9 cellular contexts compared by ENCODE assay signal in genomic region chr18:63936156-63936931, GRCh38. TPM values are rescaled to one million over a fixed set of nuclear protein-coding genes. Genes with fewer than 3 reads are reported as not detected.
DNase-seq lines count a peak whose midpoint lies in the region; ATAC-seq and TF ChIP-seq lines count a peak whose summit lies in the region.
"Had no signal": no experiment of that assay in that cellular context is flagged by ENCODE, and none has a peak within 500 bp of the region (broad histone marks: within the 10 kb centered on the region; RNA-seq: fewer than 3 reads in every experiment).

No MANE protein-coding gene starts in this region.

- DNase-seq in AG10803 (ENCODE audit: low read depth) (peak; percentile 72), NCI-H2196 (lab: John Stamatoyannopoulos, UW; ENCODE audit: unreplicated experiment) (peak; percentile 81), dedifferentiated amniotic fluid mesenchymal stem cell (ENCODE audit: extremely low spot score) (peak; percentile 75), left lobe of liver (ENCODE audit: low spot score) (peak; percentile 81)
- DNase-seq in stimulated activated CD4-positive, alpha-beta T cell treated with anti-CD3 and anti-CD28 coated beads, Interleukin-1b, Interleukin-23, amount 100 ng/mL, for 48 hours: peak; percentile 60

- ATAC-seq in GM18867 (IDR thresholded peaks at IDR 0.05; ENCODE audit: unreplicated experiment): peak; percentile 99
- ATAC-seq in HG03060 (IDR thresholded peaks at IDR 0.05; ENCODE audit: low read depth, unreplicated experiment): peak; percentile 92
- ATAC-seq in activated CD4-positive, CD25-positive, alpha-beta regulatory T cell treated with anti-CD3 and anti-CD28 coated beads, Interleukin-2, amount 50 U/mL, for 24 hours: peak; percentile 77 to 82
- ATAC-seq in left lobe of liver: peak; percentile 100

- peak; percentile 67 for TF ChIP-seq CTCF in AG10803 (conservative IDR thresholded peaks at IDR 0.05; ENCODE audit: low read length)

- peak overlapping the region; percentile 77 for H3K4me3 ChIP-seq in AG10803 (ENCODE audit: low read length)

RNA-seq across cellular contexts. Expression of gene HMSD, which starts 12.8 kb away (rescaled TPM):
- total RNA-seq in left lobe of liver: 0.23 TPM

RNA-seq across cellular contexts. Expression of gene SERPINB10, which starts 28.6 kb away (rescaled TPM):
- not detected for total RNA-seq in left lobe of liver
- total RNA-seq: T-helper 1 cell treated with Interleukin-12 subunit alpha and Interleukin-12 subunit beta and Interleukin-4 antibody, amounts not matched to agents 30 ng/mL and 1 ng/mL, for 36 hours had no signal

RNA-seq across cellular contexts. Expression of gene SERPINB8, which starts 33.5 kb away (rescaled TPM):
- total RNA-seq in left lobe of liver: 4.0 TPM

RNA-seq across cellular contexts. Expression of gene SERPINB2, which starts 48.8 kb away (rescaled TPM):
- not detected for total RNA-seq in left lobe of liver
- total RNA-seq: T-helper 1 cell treated with Interleukin-12 subunit alpha and Interleukin-12 subunit beta and Interleukin-4 antibody, amounts not matched to agents 30 ng/mL and 1 ng/mL, for 36 hours had no signal

Comparison
In these comparisons a context has a peak if more than half of its experiments do, and no peak if none do; other contexts are left out.
1. Peak in every context shown above with its lines: DNase-seq, ATAC-seq and H3K4me3 ChIP-seq.